8 cellular contexts compared by ENCODE assay signal in genomic region chr5:39578887-39579497, GRCh38.
DNase-seq lines count a peak whose midpoint lies in the region; ATAC-seq and TF ChIP-seq lines count a peak whose summit lies in the region.

No MANE protein-coding gene starts in this region.

- CTCF ChIA-PET in CD4-positive, alpha-beta T cell (lab: Charles Lee) = no interaction called here
- CTCF ChIA-PET in IMR-90 (lab: Yijun Ruan, JAX) = interaction anchor here (0.6 to 0.7 kb wide), 4 partner anchors 206 to 1303 kb away, joined by 3 to 7 read pairs (median 3); no protein-coding TSS in a partner anchor
- CTCF ChIA-PET in MCF 10A (lab: Yijun Ruan, JAX) = interaction anchor here (0.6 to 1.6 kb wide), 21 partner anchors 10 to 1737 kb away, joined by 3 to 7 read pairs (median 3); no protein-coding TSS in a partner anchor

- H3K4ac ChIP-seq in IMR-90 (ENCODE audit: low read depth, low read length) = no peak overlapping the region

- H2BK15ac ChIP-seq in IMR-90 (ENCODE audit: low read depth, low read length) = no peak overlapping the region

- no peak overlapping the region for H2BK5ac ChIP-seq in IMR-90 (ENCODE audit: low read depth, low read length, poor library complexity, severe bottlenecking)

- H3K4me3 ChIP-seq in IMR-90 (ENCODE audit: insufficient read depth, low read depth, low read length) (no peak overlapping the region), mucosa of descending colon (no peak overlapping the region)

- H3K27ac Mint-ChIP-seq in CD4-positive, alpha-beta T cell = no peak overlapping the region
- no peak overlapping the region for H3K27ac Mint-ChIP-seq in MCF 10A (ENCODE audit: low read depth, unreplicated experiment)

- no peaks in the 10 kb centered on the region for H3K4me1 ChIP-seq in IMR-90 (ENCODE audit: control insufficient read depth, insufficient read depth, low read length)
- peaks cover 17% of the 10 kb centered on the region for H3K4me1 ChIP-seq in mucosa of descending colon (ENCODE audit: low read depth)

- dilution Hi-C loops in IMR-90 (cut with HindIII; ENCODE audit: low sequenced_read_pairs, unreplicated experiment) = no loop called here

- H3K79me1 ChIP-seq in IMR-90 (ENCODE audit: low read depth in 1 of 2, low read length in 2 of 2) = no peaks in the 10 kb centered on the region

- no peak overlapping the region for H2BK120ac ChIP-seq in IMR-90 (ENCODE audit: low read depth, low read length)

- no peak for TF ChIP-seq POLR2A in IMR-90 (IDR thresholded peaks at IDR 0.05; ENCODE audit: low read depth, low read length)

- peaks cover 6% of the 10 kb centered on the region for H3K27me3 Mint-ChIP-seq in CD4-positive, alpha-beta T cell
- H3K27me3 Mint-ChIP-seq in MCF 10A (ENCODE audit: insufficient read depth, unreplicated experiment) = no peaks in the 10 kb centered on the region

- no peak overlapping the region for H3K14ac ChIP-seq in IMR-90 (replicated peaks; ENCODE audit: low read depth, low read length)

- H2BK20ac ChIP-seq in IMR-90 (ENCODE audit: low read depth, low read length) = no peak overlapping the region

- no peaks in the 10 kb centered on the region for H3K9me3 ChIP-seq in CD4-positive, alpha-beta T cell (ENCODE audit: control insufficient read depth, low read length)
- H3K9me3 ChIP-seq in IMR-90 (ENCODE audit: control insufficient read depth, insufficient read depth, low read length) (no peaks in the 10 kb centered on the region), mucosa of descending colon (no peaks in the 10 kb centered on the region)

- intact Hi-C loops in CD4-positive, alpha-beta T cell (cut with DNase I, micrococcal nuclease) = loop anchor here in 1 of 2 experiments (1.0 to 5.0 kb wide), 2 partner anchors 1157 to 1298 kb away; no protein-coding TSS in a partner anchor
- intact Hi-C loops in IMR-90 (cut with micrococcal nuclease) = loop anchor here (1.0 to 10.0 kb wide), 4 partner anchors 584 to 1298 kb away; no protein-coding TSS in a partner anchor
- intact Hi-C loops in MCF 10A (cut with micrococcal nuclease) = loop anchor here (1.0 to 2.0 kb wide), 3 partner anchors 1109 to 1300 kb away; no protein-coding TSS in a partner anchor
- intact Hi-C loops in mucosa of descending colon (cut with DNase I, micrococcal nuclease) = loop anchor here in 1 of 2 donors (10.0 kb wide), 2 partner anchors 204 to 366 kb away; no protein-coding TSS in a partner anchor

- H3K56ac ChIP-seq in IMR-90 (ENCODE audit: extremely low read depth, insufficient read depth, low read length) = no peak overlapping the region

- no peak overlapping the region for H3K18ac ChIP-seq in IMR-90 (ENCODE audit: low read depth, low read length)

- no peak overlapping the region for H2AK5ac ChIP-seq in IMR-90 (ENCODE audit: low read depth, low read length)

- H4K8ac ChIP-seq in IMR-90 (ENCODE audit: low read depth in 2 of 2, low read length in 2 of 2) = no peak overlapping the region

- no peak overlapping the region for H4K5ac ChIP-seq in IMR-90 (ENCODE audit: low read depth, low read length)

- H3K9ac ChIP-seq in IMR-90 (ENCODE audit: low read depth, low read length) = no peak overlapping the region

- peak; percentile 91 for TF ChIP-seq CTCF in CD4-positive, alpha-beta T cell (IDR thresholded peaks at IDR 0.05)
- TF ChIP-seq CTCF in IMR-90 (conservative IDR thresholded peaks at IDR 0.05; ENCODE audit: low read depth, low read length) (peak; percentile 61), MCF 10A (IDR thresholded peaks at IDR 0.05; ENCODE audit: unreplicated experiment) (peak; percentile 54), mucosa of descending colon (IDR thresholded peaks at IDR 0.05) (peak; percentile 34)

- H3K9me3 Mint-ChIP-seq in CD4-positive, alpha-beta T cell = no peaks in the 10 kb centered on the region
- H3K9me3 Mint-ChIP-seq in MCF 10A (ENCODE audit: unreplicated experiment) = no peaks in the 10 kb centered on the region

- H3K9me1 ChIP-seq in IMR-90 (ENCODE audit: insufficient read depth, low read length) = no peaks in the 10 kb centered on the region

- no peaks in the 10 kb centered on the region for H4K20me1 ChIP-seq in IMR-90 (ENCODE audit: insufficient read depth, low read length)

- DNase-seq in CD4-positive, alpha-beta T cell = no peak
- DNase-seq in IMR-90 = peak; percentile 49
- peak; percentile 13 for DNase-seq in MCF 10A (ENCODE audit: unreplicated experiment)
- no peak for DNase-seq in mucosa of descending colon
- no peak for DNase-seq in T1000 (lab: John Stamatoyannopoulos, UW)
- DNase-seq in GOT3 (lab: John Stamatoyannopoulos, UW) = no peak
- DNase-seq in germinal center (ENCODE audit: low spot score) = no peak

- in situ Hi-C loops in IMR-90 (cut with MboI; ENCODE audit: low sequenced_read_pairs) = no loop called here

- no peaks in the 10 kb centered on the region for H3K36me3 Mint-ChIP-seq in CD4-positive, alpha-beta T cell (ENCODE audit: low read depth)
- no peaks in the 10 kb centered on the region for H3K36me3 Mint-ChIP-seq in MCF 10A (ENCODE audit: insufficient read depth, unreplicated experiment)

- H3K36me3 ChIP-seq in IMR-90 (ENCODE audit: control insufficient read depth, insufficient read depth, low read length) (no peaks in the 10 kb centered on the region), mucosa of descending colon (ENCODE audit: low read depth) (no peaks in the 10 kb centered on the region)

- peak; percentile 64 for TF ChIP-seq RAD21 in IMR-90 (IDR thresholded peaks at IDR 0.05; ENCODE audit: low read length)

- H3K27ac ChIP-seq in CD4-positive, alpha-beta T cell (ENCODE audit: low read depth, low read length) = no peak overlapping the region
- H3K27ac ChIP-seq in IMR-90 (ENCODE audit: insufficient read depth, low read length) = no peak overlapping the region

- no peak overlapping the region for H2AFZ ChIP-seq in IMR-90 (replicated peaks; ENCODE audit: low read length, poor library complexity)

- no peak overlapping the region for H3K4me3 Mint-ChIP-seq in CD4-positive, alpha-beta T cell
- no peak overlapping the region for H3K4me3 Mint-ChIP-seq in MCF 10A (ENCODE audit: unreplicated experiment)

- ATAC-seq in CD4-positive, alpha-beta T cell (ENCODE audit: poor library complexity) = no peak
- no peak for ATAC-seq in IMR-90 (ENCODE audit: low read depth)
- no peak for ATAC-seq in mucosa of descending colon
- no peak for ATAC-seq in GM21825 (IDR thresholded peaks at IDR 0.05; ENCODE audit: unreplicated experiment)

- H3K27me3 ChIP-seq in CD4-positive, alpha-beta T cell (ENCODE audit: control insufficient read depth, insufficient read depth, low read length) = no peaks in the 10 kb centered on the region
- H3K27me3 ChIP-seq in IMR-90 (ENCODE audit: control insufficient read depth, insufficient read depth, low read length) = peaks cover 7% of the 10 kb centered on the region

- H3K4me2 ChIP-seq in IMR-90 (ENCODE audit: low read depth, low read length) = no peak overlapping the region

- BruUV-seq in IMR-90 (replicated peaks; lab: Mats Ljungman, UMichigan) (no TSS peak), MCF 10A (replicated peaks; lab: Mats Ljungman, UMichigan) (no TSS peak)

- no peak overlapping the region for H2AK9ac ChIP-seq in IMR-90 (replicated peaks; ENCODE audit: low read depth, low read length, poor library complexity)

- 100% methylated on average over 1 of the region's 2 CpGs; no CpG with 5 or more reads in 1 of the 2 experiments for WGBS in IMR-90 (ENCODE audit: extremely low coverage in 2 of 2, insufficient read length in 1 of 2), 2 experiments

- peaks cover 10% of the 10 kb centered on the region for H3K4me1 Mint-ChIP-seq in CD4-positive, alpha-beta T cell (ENCODE audit: low read depth)
- H3K4me1 Mint-ChIP-seq in MCF 10A (ENCODE audit: insufficient read depth, unreplicated experiment) = peaks cover 5% of the 10 kb centered on the region

- H4K91ac ChIP-seq in IMR-90 (ENCODE audit: insufficient read depth, low read depth, low read length) = no peak overlapping the region

- no peak overlapping the region for H3K23ac ChIP-seq in IMR-90 (ENCODE audit: low read depth, low read length)

- POLR2A ChIA-PET in CD4-positive, alpha-beta T cell (lab: Charles Lee) = no interaction called here
- POLR2A ChIA-PET in IMR-90 (lab: Charles Lee; ENCODE audit: unreplicated experiment) = no interaction called here
- POLR2A ChIA-PET in MCF 10A (lab: Yijun Ruan, JAX) = no interaction called here

TF ChIP-seq in IMR-90, 13 proteins besides CTCF, POLR2A, EP300 and RAD21:
- TF ChIP-seq MAFK (IDR thresholded peaks at IDR 0.05; ENCODE audit: low read depth, low read length) = no peak
- peak; percentile 59; the same call in 1 of the 2 replicates for TF ChIP-seq SMC3 (IDR thresholded peaks at IDR 0.05; ENCODE audit: low read depth, low read length)
TF ChIP-seq in IMR-90: peak in this region for 1.

Comparison
In these comparisons a context has a peak if more than half of its experiments do, and no peak if none do; other contexts are left out.
1. DNase-seq: peak in IMR-90 (single experiment) and MCF 10A (single experiment); none in CD4-positive, alpha-beta T cell (0 of 10), mucosa of descending colon (0 of 3), T1000 (single experiment), GOT3 (single experiment) and germinal center (single experiment).
2. CTCF ChIP-seq: peak in every context shown above with its lines; median percentile 91 in CD4-positive, alpha-beta T cell; 61 in IMR-90; 54 in MCF 10A; 34 in mucosa of descending colon.